In genomic region chr17:79779088-79779529, GRCh38 we compare ENCODE assay signal across 2 cellular contexts.
TF ChIP-seq lines count a peak whose summit lies in the region.

No MANE protein-coding gene starts in this region.

TF ChIP-seq in HCT116, 20 proteins besides CTCF, POLR2A, EP300 and RAD21:
- TF ChIP-seq TCF7L2 (IDR thresholded peaks at IDR 0.05; ENCODE audit: borderline replicate concordance, extremely low read depth, insufficient read depth, insufficient read length) (no peak), ZBTB33 (IDR thresholded peaks at IDR 0.05; ENCODE audit: extremely low read depth, insufficient replicate concordance, low read length) (no peak), ZFX (IDR thresholded peaks at IDR 0.05) (no peak), ZNF274 (IDR thresholded peaks at IDR 0.05; ENCODE audit: low read depth, low read length) (no peak), CBX3 (IDR thresholded peaks at IDR 0.05; ENCODE audit: low read depth) (no peak), CEBPB (IDR thresholded peaks at IDR 0.05; ENCODE audit: low read depth) (no peak), POLR2AphosphoS5 (IDR thresholded peaks at IDR 0.05; ENCODE audit: low read depth, low read length) (no peak), SIN3A (IDR thresholded peaks at IDR 0.05; ENCODE audit: low read depth) (no peak), EZH2phosphoT487 (IDR thresholded peaks at IDR 0.05; ENCODE audit: borderline replicate concordance) (no peak), SP1 (IDR thresholded peaks at IDR 0.05; ENCODE audit: low read depth) (no peak)

TF ChIP-seq in HepG2, 621 proteins besides CTCF, POLR2A, EP300 and RAD21 (continues in another document):
- TF ChIP-seq ZBTB39 (CRISPR knock-in tag; IDR thresholded peaks at IDR 0.05) (no peak), SMAD1 (CRISPR knock-in tag; IDR thresholded peaks at IDR 0.05; ENCODE audit: borderline replicate concordance, low read depth) (0 out of 2 replicates have a peak, but pooled peaks have one; percentile 67), ARID3A (IDR thresholded peaks at IDR 0.05; ENCODE audit: low read depth, low read length) (no peak), ZNF225 (CRISPR knock-in tag; IDR thresholded peaks at IDR 0.05) (0 out of 2 replicates have a peak, but pooled peaks have one; percentile 43), PCBP1 (IDR thresholded peaks at IDR 0.05; ENCODE audit: borderline replicate concordance, low read depth, low read length) (0 out of 2 replicates have a peak, but pooled peaks have one; percentile 54), HNF1B (CRISPR knock-in tag; IDR thresholded peaks at IDR 0.05) (peak; percentile 64; the same call in 1 of the 2 replicates), RFXAP (CRISPR knock-in tag; IDR thresholded peaks at IDR 0.05; ENCODE audit: borderline replicate concordance) (no peak), NRL (CRISPR knock-in tag; IDR thresholded peaks at IDR 0.05; ENCODE audit: borderline replicate concordance) (peak; percentile 55; the same call in 1 of the 2 replicates), ZNF350 (CRISPR knock-in tag; IDR thresholded peaks at IDR 0.05; ENCODE audit: borderline replicate concordance, low read depth) (0 out of 2 replicates have a peak, but pooled peaks have one; percentile 20), ZNF687 (CRISPR knock-in tag; IDR thresholded peaks at IDR 0.05) (0 out of 2 replicates have a peak, but pooled peaks have one; percentile 37), ZNF414 (CRISPR knock-in tag; IDR thresholded peaks at IDR 0.05) (0 out of 2 replicates have a peak, but pooled peaks have one; percentile 13), THAP9 (CRISPR knock-in tag; IDR thresholded peaks at IDR 0.05; ENCODE audit: borderline replicate concordance) (0 out of 2 replicates have a peak, but pooled peaks have one; percentile 42), ZNF609 (CRISPR knock-in tag; IDR thresholded peaks at IDR 0.05; ENCODE audit: borderline replicate concordance) (peak; percentile 18; the same call in 1 of the 2 replicates), AGO1 (IDR thresholded peaks at IDR 0.05; ENCODE audit: low read depth, low read length, poor library complexity, severe bottlenecking) (peak; percentile 17), MTF2 (CRISPR knock-in tag; IDR thresholded peaks at IDR 0.05; ENCODE audit: borderline replicate concordance) (0 out of 2 replicates have a peak, but pooled peaks have one; percentile 71), SRY (CRISPR knock-in tag; IDR thresholded peaks at IDR 0.05) (0 out of 2 replicates have a peak, but pooled peaks have one; percentile 37), HNRNPL (IDR thresholded peaks at IDR 0.05; ENCODE audit: low read depth, low read length) (0 out of 2 replicates have a peak, but pooled peaks have one; percentile 14), SALL2 (CRISPR knock-in tag; IDR thresholded peaks at IDR 0.05) (no peak), FOXO4 (CRISPR knock-in tag; conservative IDR thresholded peaks at IDR 0.05) (0 out of 2 replicates have a peak, but pooled peaks have one; percentile 33), DZIP1 (CRISPR knock-in tag; IDR thresholded peaks at IDR 0.05) (peak; percentile 35; the same call in 1 of the 2 replicates), RFX3 (CRISPR knock-in tag; IDR thresholded peaks at IDR 0.05) (no peak), ZFP90 (CRISPR knock-in tag; IDR thresholded peaks at IDR 0.05; ENCODE audit: borderline replicate concordance) (0 out of 2 replicates have a peak, but pooled peaks have one; percentile 40)
